Comparison of ENCODE assay signal across 8 cellular contexts in the genomic region with DNA sequence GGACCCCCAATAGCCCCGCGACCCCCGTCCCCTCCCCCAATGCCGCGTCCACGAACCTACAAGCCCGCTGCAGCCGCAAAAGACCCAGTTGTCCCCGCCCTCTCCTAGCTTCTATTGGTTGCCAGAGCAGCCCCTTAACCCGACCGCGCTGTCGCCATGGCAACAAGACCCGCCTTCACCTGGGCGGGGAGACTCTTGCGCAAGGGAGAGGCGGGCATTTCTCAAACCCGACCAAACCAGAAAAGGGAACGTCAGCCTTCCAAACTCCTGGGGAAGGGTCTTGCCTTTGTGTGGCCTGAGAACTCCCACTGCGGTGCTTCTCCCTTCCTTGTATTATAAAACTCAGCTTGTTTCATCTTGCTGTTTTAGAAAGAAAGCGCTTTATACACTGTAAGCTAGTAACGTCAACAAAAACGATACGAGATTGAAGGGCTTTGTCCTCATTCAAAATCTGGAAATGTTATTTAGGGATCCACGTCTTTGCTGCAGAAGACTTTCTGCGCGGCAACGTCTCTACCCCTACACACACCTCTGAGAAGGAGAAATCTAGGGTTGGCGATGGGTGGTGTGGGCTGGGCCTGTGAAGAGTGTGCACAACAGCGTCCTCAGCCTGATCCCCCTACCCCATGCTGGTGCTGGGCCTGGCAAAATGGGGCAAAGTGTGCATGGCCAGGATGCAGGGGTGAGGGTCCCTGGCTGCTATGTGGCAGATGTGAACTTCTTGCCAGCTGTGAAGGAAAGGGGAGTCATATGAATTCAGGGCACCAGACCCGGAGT. TPM values are rescaled to one million over a fixed set of nuclear protein-coding genes. Genes with fewer than 3 reads are reported as not detected.
DNase-seq lines count a peak whose midpoint lies in the region; TF ChIP-seq lines count a peak whose summit lies in the region.

A gene (minus strand): TSS at position 86 of the 777 bp plus-strand sequence. CDS start 551 bp downstream, outside the sequence.

- H3K36me3 Mint-ChIP-seq in neural crest cell (ENCODE audit: low read depth) = no peaks in the 10 kb centered on the region

- peak within 1 kb of the TSS; percentile 99 for H3K27ac Mint-ChIP-seq in neural crest cell (ENCODE audit: unreplicated experiment)

- H3K4me3 ChIP-seq in HFF-Myc (replicated peaks; ENCODE audit: low read depth, low read length) (peak within 1 kb of the TSS; percentile 71), SJSA1 (peak within 1 kb of the TSS; percentile 66), foreskin fibroblast (ENCODE audit: low read depth in 1 of 2, low read length in 2 of 2) (peak within 1 kb of the TSS; percentile 69 to 84), stomach (peak within 1 kb of the TSS; percentile 73 to 84 (median 78))

- no peak for TF ChIP-seq POLR2A in stomach (IDR thresholded peaks at IDR 0.05)

- peak; percentile 95 for DNase-seq in ELR (ENCODE audit: low read depth)
- DNase-seq in HFF-Myc (ENCODE audit: extremely low read depth, low read depth) = peak; percentile 81
- DNase-seq in MV-4-11 (lab: John Stamatoyannopoulos, UW) = peak; percentile 91
- peak; percentile 92 to 98 for DNase-seq in SJSA1 (ENCODE audit: low read depth in 1 of 2, low spot score in 2 of 2)
- DNase-seq in activated gamma-delta T cell treated with anti-CD3 and anti-CD28 coated beads, Interleukin-2, amount 50 U/mL, for 16 hours (ENCODE audit: low read depth) = peak; percentile 98
- DNase-seq in foreskin fibroblast = peak; percentile 89 to 97
- peak; percentile 100 for DNase-seq in neural crest cell (ENCODE audit: low read depth, low spot score)
- peak; percentile 98 for DNase-seq in stomach

- no peak for TF ChIP-seq EP300 in stomach (IDR thresholded peaks at IDR 0.05)

- WGBS in stomach, 5 donors = 6 to 8% (median 7%) methylated on average over 21 to 31 of the region's 31 CpGs

- peaks cover 20% of the 10 kb centered on the region for H3K4me1 Mint-ChIP-seq in neural crest cell

- no peak for TF ChIP-seq CTCF in HFF-Myc (IDR thresholded peaks at IDR 0.05; ENCODE audit: low read depth, low read length, missing control alignments)
- TF ChIP-seq CTCF in foreskin fibroblast (IDR thresholded peaks at IDR 0.05; ENCODE audit: low read depth, low read length) = no peak
- TF ChIP-seq CTCF in neural crest cell (conservative IDR thresholded peaks at IDR 0.05) = no peak
- no peak for TF ChIP-seq CTCF in stomach (IDR thresholded peaks at IDR 0.05)

- intact Hi-C loops in stomach (cut with DNase I; ENCODE audit: low total_unique reads) = no loop called here

- H3K4me3 Mint-ChIP-seq in neural crest cell = peak within 1 kb of the TSS; percentile 96

- H3K27me3 Mint-ChIP-seq in neural crest cell (ENCODE audit: low read depth) = no peaks in the 10 kb centered on the region

- H3K9me3 ChIP-seq in SJSA1 (replicated peaks) (no peaks in the 10 kb centered on the region), stomach (no peaks in the 10 kb centered on the region)

- no peaks in the 10 kb centered on the region for H3K9me3 Mint-ChIP-seq in neural crest cell

- H3K27me3 ChIP-seq in SJSA1 (replicated peaks) (no peaks in the 10 kb centered on the region), stomach (no peaks in the 10 kb centered on the region)

- H3K4me1 ChIP-seq in SJSA1 (replicated peaks) (peaks cover 13% of the 10 kb centered on the region), stomach (peaks cover 14 to 28% (median 23%) of the 10 kb centered on the region in 4 donors)

- H3K27ac ChIP-seq in SJSA1 (peak within 1 kb of the TSS; percentile 35; the same call in 1 of the 2 replicates), stomach (peak within 1 kb of the TSS; percentile 47 to 84 (median 77))

- peaks cover 35% of the 10 kb centered on the region for H3K36me3 ChIP-seq in SJSA1
- peaks cover 6 to 24% (median 21%) of the 10 kb centered on the region in 4 donors for H3K36me3 ChIP-seq in stomach

RNA-seq across cellular contexts. Expression of the gene that starts here (rescaled TPM):
- 84.3 and 110 TPM in 2 replicates for total RNA-seq in SJSA1 (2014; rRNA removed; shearing (Covaris generic))
- 78.1 and 89.4 TPM in 2 replicates for total RNA-seq in neural crest cell
- 10 to 100 TPM; 21.7 to 51.8 (median 47.8) TPM for total RNA-seq in stomach
- polyA plus RNA-seq in stomach = 10 to 100 TPM; 22.0 to 53.8 (median 48.1) TPM

Comparison
In these comparisons a context has a peak if more than half of its experiments do, and no peak if none do; other contexts are left out.
1. Peak in every context shown above with its lines: DNase-seq, H3K4me3 ChIP-seq and H3K27ac ChIP-seq.